12 cellular contexts compared by ENCODE assay signal in genomic region chr14:53946404-53947400, GRCh38. TPM values are rescaled to one million over a fixed set of nuclear protein-coding genes. Genes with fewer than 3 reads are reported as not detected.
A peak's percentile ranks its signal among the peaks of the same experiment; 100 is the strongest.
DNase-seq lines count a peak whose midpoint lies in the region; ATAC-seq and TF ChIP-seq lines count a peak whose summit lies in the region.
"Had no signal": no experiment of that assay in that cellular context is flagged by ENCODE, and none has a peak within 500 bp of the region (broad histone marks: within the 10 kb centered on the region; RNA-seq: fewer than 3 reads in every experiment).

No MANE protein-coding gene starts in this region.

- in situ Hi-C loops in mammary epithelial cell (cut with MboI; ENCODE audit: low sequenced_read_pairs in 2 of 2) (loop anchor here (25.0 kb wide), 1 partner anchor 391 kb away; no protein-coding TSS in a partner anchor), HAP-1 (cut with MboI; ENCODE audit: low sequenced_read_pairs) (no loop called here)

- 73% methylated on average over 10 of the region's 75 CpGs for WGBS in mammary epithelial cell (ENCODE audit: low coverage, missing lambda C conversion rate)
- WGBS in smooth muscle cell (ENCODE audit: low lambda C conversion rate) = 12% methylated on average over 52 of the region's 75 CpGs

- no TSS peak for BruUV-seq in mammary epithelial cell (replicated peaks; lab: Mats Ljungman, UMichigan)

- TF ChIP-seq CTCF in mammary epithelial cell (conservative IDR thresholded peaks at IDR 0.05 in 1 of 2, IDR thresholded peaks at IDR 0.05 in 1 of 2; ENCODE audit: extremely low read depth in 1 of 2, insufficient read depth in 1 of 2, low read depth in 1 of 2, low read length in 2 of 2) (no peak), left lung (IDR thresholded peaks at IDR 0.05) (no peak), smooth muscle cell (IDR thresholded peaks at IDR 0.05; ENCODE audit: borderline replicate concordance, insufficient read depth, poor library complexity, severe bottlenecking) (peak; percentile 41)

- H3K79me2 ChIP-seq in mammary epithelial cell (ENCODE audit: insufficient read depth, low read length) (peaks cover 2% of the 10 kb centered on the region), smooth muscle cell (ENCODE audit: low read depth) (no peaks in the 10 kb centered on the region)

- H3K27ac ChIP-seq in HUES6 (ENCODE audit: low read depth, low read length) (no peak overlapping the region), mammary epithelial cell (ENCODE audit: insufficient read depth, low read depth, low read length) (no peak overlapping the region), left lung (no peak overlapping the region), smooth muscle cell (ENCODE audit: low read depth) (no peak overlapping the region)
- H3K27ac ChIP-seq: gastroesophageal sphincter had no signal

- H3K27me3 ChIP-seq in HUES6 (ENCODE audit: control insufficient read depth, insufficient read depth, low read length) (peaks cover 36% of the 10 kb centered on the region; the same call in 1 of the 2 replicates), mammary epithelial cell (ENCODE audit: insufficient read depth, low read length) (no peaks in the 10 kb centered on the region), left lung (peaks cover 0 to 52% of the 10 kb centered on the region in 2 donors), smooth muscle cell (ENCODE audit: low read depth) (peaks cover 5% of the 10 kb centered on the region), HAP-1 (ENCODE audit: low read depth) (no peaks in the 10 kb centered on the region; the same call in 1 of the 2 replicates)

- H3F3A ChIP-seq in smooth muscle cell (ENCODE audit: low read depth) = no peaks in the 10 kb centered on the region

- peak; percentile 58 for ATAC-seq in left lung
- ATAC-seq: gastroesophageal sphincter had no signal

- CTCF ChIA-PET in mammary epithelial cell (lab: Charles Lee; ENCODE audit: low non-redundant PET) = no interaction called here

- intact Hi-C loops in mammary epithelial cell (cut with micrococcal nuclease) = no loop called here
- intact Hi-C loops in left lung (cut with DNase I) = no loop called here

- H3K9ac ChIP-seq in HUES6 (ENCODE audit: low read length) (peak overlapping the region; percentile 51), mammary epithelial cell (ENCODE audit: insufficient read depth, low read length) (no peak overlapping the region), smooth muscle cell (ENCODE audit: low read depth) (no peak overlapping the region)

- no peaks in the 10 kb centered on the region for H4K20me1 ChIP-seq in mammary epithelial cell (ENCODE audit: insufficient read depth, low read length)
- H4K20me1 ChIP-seq in smooth muscle cell (ENCODE audit: low read depth) = peaks cover 18% of the 10 kb centered on the region

- H3K4me1 ChIP-seq in HUES6 (ENCODE audit: control insufficient read depth, insufficient read depth, low read length) (peaks cover 62% of the 10 kb centered on the region), mammary epithelial cell (ENCODE audit: insufficient read depth, low read length) (no peaks in the 10 kb centered on the region), left lung (peaks cover 0 to 4% of the 10 kb centered on the region in 2 donors), smooth muscle cell (ENCODE audit: low read depth) (peaks cover 17% of the 10 kb centered on the region), HAP-1 (peaks cover 27% of the 10 kb centered on the region)

- DNase-seq in mammary epithelial cell (no peak), left lung (peak in 1 of 2 donors; percentile 78), smooth muscle cell (lab: John Stamatoyannopoulos, UW; ENCODE audit: unreplicated experiment) (no peak), UCSD-AML1 (lab: John Stamatoyannopoulos, UW; ENCODE audit: unreplicated experiment) (no peak), HAP-1 (ENCODE audit: low spot score in 2 of 2) (no peak), AML-193 (lab: John Stamatoyannopoulos, UW) (no peak)
- no peak for DNase-seq in activated naive CD4-positive, alpha-beta T cell treated with anti-CD3 and anti-CD28 coated beads, Interleukin-2, amount 50 U/mL, for 16 hours
- DNase-seq: MM.1S, NCI-H748 treated with DMSO at 0.1 percent for 48 hours had no signal

- H3K36me3 ChIP-seq in HUES6 (ENCODE audit: control insufficient read depth, insufficient read depth, low read length) (peaks cover 28% of the 10 kb centered on the region), mammary epithelial cell (ENCODE audit: insufficient read depth, low read length) (peaks cover 4% of the 10 kb centered on the region), left lung (no peaks in the 10 kb centered on the region), smooth muscle cell (ENCODE audit: low read depth) (no peaks in the 10 kb centered on the region), HAP-1 (replicated peaks) (peaks cover 3% of the 10 kb centered on the region; the same call in 1 of the 2 replicates)

- no peak overlapping the region for H3K4me2 ChIP-seq in mammary epithelial cell (ENCODE audit: insufficient read depth, low read depth, low read length)
- H3K4me2 ChIP-seq in smooth muscle cell = peak overlapping the region; percentile 88

- H2AFZ ChIP-seq in mammary epithelial cell (ENCODE audit: low read depth, low read length) = peak overlapping the region; percentile 23
- peak overlapping the region; percentile 9 for H2AFZ ChIP-seq in smooth muscle cell (ENCODE audit: low read depth)

- H3K4me3 ChIP-seq in HUES6 (ENCODE audit: low read depth, low read length) (peak overlapping the region; percentile 65), mammary epithelial cell (replicated peaks in 1 of 3; ENCODE audit: insufficient read depth in 1 of 3, low read depth in 2 of 3, low read length in 3 of 3) (no peak overlapping the region), left lung (peak overlapping the region; percentile 11 to 20), smooth muscle cell (peak overlapping the region; percentile 52), HAP-1 (no peak overlapping the region)

- H3K9me3 ChIP-seq in HUES6 (ENCODE audit: control insufficient read depth, insufficient read depth, low read depth, low read length) (no peaks in the 10 kb centered on the region), mammary epithelial cell (replicated peaks; ENCODE audit: insufficient read depth, low read length) (no peaks in the 10 kb centered on the region), left lung (no peaks in the 10 kb centered on the region), smooth muscle cell (replicated peaks; ENCODE audit: low read depth) (no peaks in the 10 kb centered on the region), HAP-1 (no peaks in the 10 kb centered on the region)
- H3K9me3 ChIP-seq: gastroesophageal sphincter had no signal

- dilution Hi-C loops in mammary epithelial cell (cut with HindIII; ENCODE audit: low sequenced_read_pairs) = no loop called here

RNA-seq across cellular contexts. Expression of gene BMP4, which starts 9.9 kb away (rescaled TPM):
- 1 to 10 TPM; 1.2 to 1.9 TPM for total RNA-seq in mammary epithelial cell
- polyA plus RNA-seq in mammary epithelial cell = 7.5 TPM
- polyA minus RNA-seq in mammary epithelial cell = 4.6 TPM
- total RNA-seq in left lung = 10 to 100 TPM; 14.0 to 39.3 TPM
- total RNA-seq in smooth muscle cell = 30.5 and 33.0 TPM in 2 replicates
- polyA plus RNA-seq in smooth muscle cell = 32.4 and 38.2 TPM in 2 replicates
- total RNA-seq: T-helper 1 cell treated with Interleukin-12 subunit alpha and Interleukin-12 subunit beta and Interleukin-4 antibody, amounts not matched to agents 30 ng/mL and 1 ng/mL, for 36 hours had no signal

Comparison
In these comparisons a context has a peak if more than half of its experiments do, and no peak if none do; other contexts are left out.
1. H3K4me3 ChIP-seq: peak in HUES6 (single experiment), left lung (2 of 2) and smooth muscle cell (single experiment); none in mammary epithelial cell (0 of 3) and HAP-1 (single experiment).
2. RNA of gene BMP4, which starts 9.9 kb away (total RNA-seq): 14.0 to 39.3 TPM in left lung and 30.5 to 33.0 TPM in smooth muscle cell; 1.2 to 1.9 TPM in mammary epithelial cell; every median in the first group is over 4 times any median in the second.